Comparison of ENCODE assay signal across 8 cellular contexts in genomic region chr3:159764211-159765024, GRCh38.
DNase-seq lines count a peak whose midpoint lies in the region; ATAC-seq, FAIRE-seq and TF ChIP-seq lines count a peak whose summit lies in the region.

No MANE protein-coding gene starts in this region.

- BruUV-seq in HepG2 (replicated peaks; lab: Mats Ljungman, UMichigan): no TSS peak

- no peaks in the 10 kb centered on the region for H3K79me2 ChIP-seq in HepG2 (ENCODE audit: insufficient read depth, low read length)

- WGBS in HepG2 (ENCODE audit: low lambda C conversion rate): 0% methylated on average over 16 of the region's 65 CpGs

- no peak for TF ChIP-seq EP300 in HepG2 (IDR thresholded peaks at IDR 0.05; ENCODE audit: low read depth in 2 of 2, low read length in 2 of 2)
- no peak for TF ChIP-seq EP300 in HepG2 (CRISPR knock-in tag; IDR thresholded peaks at IDR 0.05; ENCODE audit: borderline replicate concordance)

- H4K20me1 ChIP-seq in HepG2 (ENCODE audit: insufficient read depth, low read length): no peaks in the 10 kb centered on the region

- TF ChIP-seq POLR2A in HepG2 (IDR thresholded peaks at IDR 0.05; ENCODE audit: insufficient read depth in 1 of 2, low read depth in 2 of 2, low read length in 2 of 2): no peak

- H3K9me3 ChIP-seq in SJSA1 (replicated peaks): no peaks in the 10 kb centered on the region
- H3K9me3 ChIP-seq in duodenal mucosa (ENCODE audit: control insufficient read depth in 1 of 2, low read length in 2 of 2): no peaks in the 10 kb centered on the region
- H3K9me3 ChIP-seq in HepG2 (ENCODE audit: low read length): no peaks in the 10 kb centered on the region
- no peaks in the 10 kb centered on the region for H3K9me3 ChIP-seq in stomach smooth muscle (ENCODE audit: control insufficient read depth in 2 of 2, low read length in 2 of 2)

- H3K4me3 ChIP-seq in SJSA1 (peak overlapping the region; percentile 70), duodenal mucosa (ENCODE audit: low read depth in 1 of 2, low read length in 2 of 2) (peak overlapping the region; percentile 59 to 64), HepG2 (replicated peaks in 1 of 3; ENCODE audit: insufficient read depth in 1 of 3, low read depth in 2 of 3, low read length in 3 of 3) (peak overlapping the region; percentile 49 to 70 (median 50); a peak in 5 of 6 replicates), stomach smooth muscle (ENCODE audit: low read length in 2 of 2) (peak overlapping the region; percentile 86 to 90)

- POLR2A ChIA-PET in HepG2 (lab: Yijun Ruan, JAX): no interaction called here

- in situ Hi-C loops in HepG2 (cut with HindIII; ENCODE audit: extremely low pct_ligation_motif_present, low pct_unique_long_range_greater_than_20kb): no loop called here

- H3K9ac ChIP-seq in duodenal mucosa (ENCODE audit: low read depth in 1 of 2, low read length in 2 of 2) (peak overlapping the region; percentile 30 to 51), HepG2 (ENCODE audit: insufficient read depth, low read depth, low read length) (no peak overlapping the region), stomach smooth muscle (ENCODE audit: low read length in 2 of 2) (peak overlapping the region; percentile 92 to 96)

- H3K4me1 ChIP-seq in SJSA1 (replicated peaks): peaks cover 40% of the 10 kb centered on the region
- peaks cover 7 to 15% of the 10 kb centered on the region in 2 donors for H3K4me1 ChIP-seq in duodenal mucosa (ENCODE audit: control insufficient read depth in 1 of 2, insufficient read depth in 2 of 2, low read length in 2 of 2)
- H3K4me1 ChIP-seq in HepG2 (ENCODE audit: insufficient read depth, low read length): peaks cover 18% of the 10 kb centered on the region
- H3K4me1 ChIP-seq in stomach smooth muscle (ENCODE audit: control insufficient read depth, insufficient read depth, low read length): peaks cover 53% of the 10 kb centered on the region

- CTCF ChIA-PET in HepG2 (lab: Yijun Ruan, JAX; ENCODE audit: low intra/inter-chr PET ratio, low total read pairs): no interaction called here

- ATAC-seq in HG02763 (IDR thresholded peaks at IDR 0.05; ENCODE audit: unreplicated experiment): peak; percentile 12
- ATAC-seq in HepG2: peak; percentile 75
- no peak for ATAC-seq in GM21737 (IDR thresholded peaks at IDR 0.05; ENCODE audit: unreplicated experiment)

- no peak overlapping the region for H2AFZ ChIP-seq in HepG2 (ENCODE audit: low read length)

- H3K27me3 ChIP-seq in SJSA1 (replicated peaks) (no peaks in the 10 kb centered on the region), duodenal mucosa (ENCODE audit: control insufficient read depth in 1 of 2, insufficient read depth in 2 of 2, low read length in 2 of 2) (peaks cover 24 to 25% of the 10 kb centered on the region in 2 donors), HepG2 (ENCODE audit: control insufficient read depth in 1 of 2, insufficient read depth in 2 of 2, low read length in 2 of 2) (peaks cover 10 to 44% of the 10 kb centered on the region in 2 experiments), stomach smooth muscle (ENCODE audit: control insufficient read depth in 1 of 2, insufficient read depth in 2 of 2, low read length in 2 of 2) (no peaks in the 10 kb centered on the region)

- H3K36me3 ChIP-seq in SJSA1 (peaks cover 34% of the 10 kb centered on the region), duodenal mucosa (ENCODE audit: control insufficient read depth in 1 of 2, insufficient read depth in 2 of 2, low read length in 2 of 2) (no peaks in the 10 kb centered on the region), HepG2 (replicated peaks in 1 of 2; ENCODE audit: control insufficient read depth in 1 of 2, insufficient read depth in 2 of 2, low read length in 2 of 2) (no peaks in the 10 kb centered on the region), stomach smooth muscle (ENCODE audit: control insufficient read depth in 2 of 2, insufficient read depth in 2 of 2, low read length in 2 of 2) (peaks cover 3 to 10% of the 10 kb centered on the region in 2 donors)

- peak overlapping the region; percentile 88 for H3K27ac ChIP-seq in SJSA1
- H3K27ac ChIP-seq in duodenal mucosa (ENCODE audit: low read depth, low read length): peak overlapping the region; percentile 86
- H3K27ac ChIP-seq in HepG2 (ENCODE audit: extremely low read length, insufficient read depth, low read length): no peak overlapping the region
- H3K27ac ChIP-seq in stomach smooth muscle (ENCODE audit: low read length): peak overlapping the region; percentile 97

- DNase-seq in NCI-H2227 (lab: John Stamatoyannopoulos, UW; ENCODE audit: unreplicated experiment) (peak; percentile 57), NCI-H2227 treated with DMSO at 0.1 percent for 48 hours (lab: John Stamatoyannopoulos, UW) (no peak), SJSA1 (ENCODE audit: low read depth in 1 of 2, low spot score in 2 of 2) (peak in 1 of 2 experiments; percentile 86), HepG2 (ENCODE audit: low spot score) (no peak)

- no peak for TF ChIP-seq RAD21 in HepG2 (CRISPR knock-in tag; IDR thresholded peaks at IDR 0.05)

- intact Hi-C loops in HepG2 (cut with micrococcal nuclease; ENCODE audit: unreplicated experiment): loop anchor here (2.0 kb wide), 2 partner anchors 18 to 40 kb away; no protein-coding TSS in a partner anchor

- peak; percentile 34; the same call in 1 of the 2 replicates for TF ChIP-seq CTCF in HepG2 (CRISPR knock-in tag; IDR thresholded peaks at IDR 0.05)

- peak overlapping the region; percentile 73 for H3K4me2 ChIP-seq in HepG2 (ENCODE audit: low read depth, low read length)

- no peak for FAIRE-seq in HepG2 (lab: Jason Lieb, UNC)

TF ChIP-seq in HepG2, 621 proteins besides CTCF, POLR2A, EP300 and RAD21:
- TF ChIP-seq ZNF263 (CRISPR knock-in tag; IDR thresholded peaks at IDR 0.05): peak; percentile 95
- TF ChIP-seq ZNF414 (CRISPR knock-in tag; IDR thresholded peaks at IDR 0.05): no peak
- TF ChIP-seq ZNF446 (CRISPR knock-in tag; IDR thresholded peaks at IDR 0.05): 0 out of 2 replicates have a peak, but pooled peaks have one; percentile 28
- TF ChIP-seq ZNF768 (CRISPR knock-in tag; IDR thresholded peaks at IDR 0.05): peak; percentile 11; the same call in 1 of the 2 replicates
- TF ChIP-seq HOXA3 (CRISPR knock-in tag; IDR thresholded peaks at IDR 0.05): 0 out of 2 replicates have a peak, but pooled peaks have one; percentile 22
- TF ChIP-seq DR1 (CRISPR knock-in tag; IDR thresholded peaks at IDR 0.05): no peak
- TF ChIP-seq HNF4A (CRISPR knock-in tag; IDR thresholded peaks at IDR 0.05): peak; percentile 42; the same call in 1 of the 2 replicates
- 0 out of 2 replicates have a peak, but pooled peaks have one; percentile 34 for TF ChIP-seq ESRRA (CRISPR knock-in tag; IDR thresholded peaks at IDR 0.05; ENCODE audit: low read depth)
- no peak for TF ChIP-seq GPN1 (CRISPR knock-in tag; IDR thresholded peaks at IDR 0.05; ENCODE audit: borderline replicate concordance)
- peak; percentile 77; the same call in 1 of the 2 replicates for TF ChIP-seq MTF2 (CRISPR knock-in tag; IDR thresholded peaks at IDR 0.05; ENCODE audit: borderline replicate concordance)
- TF ChIP-seq ZNF777 (CRISPR knock-in tag; IDR thresholded peaks at IDR 0.05): 0 out of 2 replicates have a peak, but pooled peaks have one; percentile 62
- TF ChIP-seq, protein P1, sequence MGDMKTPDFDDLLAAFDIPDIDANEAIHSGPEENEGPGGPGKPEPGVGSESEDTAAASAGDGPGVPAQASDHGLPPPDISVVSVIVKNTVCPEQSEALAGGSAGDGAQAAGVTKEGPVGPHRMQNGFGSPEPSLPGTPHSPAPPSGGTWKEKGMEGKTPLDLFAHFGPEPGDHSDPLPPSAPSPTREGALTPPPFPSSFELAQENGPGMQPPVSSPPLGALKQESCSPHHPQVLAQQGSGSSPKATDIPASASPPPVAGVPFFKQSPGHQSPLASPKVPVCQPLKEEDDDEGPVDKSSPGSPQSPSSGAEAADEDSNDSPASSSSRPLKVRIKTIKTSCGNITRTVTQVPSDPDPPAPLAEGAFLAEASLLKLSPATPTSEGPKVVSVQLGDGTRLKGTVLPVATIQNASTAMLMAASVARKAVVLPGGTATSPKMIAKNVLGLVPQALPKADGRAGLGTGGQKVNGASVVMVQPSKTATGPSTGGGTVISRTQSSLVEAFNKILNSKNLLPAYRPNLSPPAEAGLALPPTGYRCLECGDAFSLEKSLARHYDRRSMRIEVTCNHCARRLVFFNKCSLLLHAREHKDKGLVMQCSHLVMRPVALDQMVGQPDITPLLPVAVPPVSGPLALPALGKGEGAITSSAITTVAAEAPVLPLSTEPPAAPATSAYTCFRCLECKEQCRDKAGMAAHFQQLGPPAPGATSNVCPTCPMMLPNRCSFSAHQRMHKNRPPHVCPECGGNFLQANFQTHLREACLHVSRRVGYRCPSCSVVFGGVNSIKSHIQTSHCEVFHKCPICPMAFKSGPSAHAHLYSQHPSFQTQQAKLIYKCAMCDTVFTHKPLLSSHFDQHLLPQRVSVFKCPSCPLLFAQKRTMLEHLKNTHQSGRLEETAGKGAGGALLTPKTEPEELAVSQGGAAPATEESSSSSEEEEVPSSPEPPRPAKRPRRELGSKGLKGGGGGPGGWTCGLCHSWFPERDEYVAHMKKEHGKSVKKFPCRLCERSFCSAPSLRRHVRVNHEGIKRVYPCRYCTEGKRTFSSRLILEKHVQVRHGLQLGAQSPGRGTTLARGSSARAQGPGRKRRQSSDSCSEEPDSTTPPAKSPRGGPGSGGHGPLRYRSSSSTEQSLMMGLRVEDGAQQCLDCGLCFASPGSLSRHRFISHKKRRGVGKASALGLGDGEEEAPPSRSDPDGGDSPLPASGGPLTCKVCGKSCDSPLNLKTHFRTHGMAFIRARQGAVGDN (CRISPR knock-in tag; IDR thresholded peaks at IDR 0.05): 0 out of 2 replicates have a peak, but pooled peaks have one; percentile 18
- peak; percentile 9 for TF ChIP-seq HNRNPLL (IDR thresholded peaks at IDR 0.05; ENCODE audit: low read depth, low read length, poor library complexity, severe bottlenecking)
